ENCODE assay signal across 19 cellular contexts in the genomic region with DNA sequence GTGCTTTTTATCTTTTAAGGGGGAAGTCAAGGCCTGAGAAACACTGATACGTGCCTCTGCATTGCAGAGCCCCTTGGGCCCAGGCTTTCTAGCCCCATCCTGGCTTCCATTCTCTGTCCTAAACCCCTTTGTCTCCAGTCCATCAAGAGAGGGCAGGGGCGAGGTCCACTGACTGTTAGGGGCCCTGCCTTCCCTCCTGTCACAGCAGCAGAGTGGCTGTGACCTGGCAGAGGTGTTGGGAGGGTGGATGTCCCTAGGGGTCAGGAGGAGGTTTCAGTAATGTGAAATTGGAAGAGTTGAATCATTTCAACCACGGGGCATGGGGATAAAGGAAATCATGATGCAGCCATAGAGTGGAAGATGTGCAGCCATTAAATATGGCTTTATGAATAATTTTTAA.
"Had no signal": no experiment of that assay in that cellular context is flagged by ENCODE, and none has a peak within 500 bp of the region (broad histone marks: within the 10 kb centered on the region; RNA-seq: fewer than 3 reads in every experiment).

No MANE protein-coding gene starts in this region.

- H3K36me3 Mint-ChIP-seq: naive thymus-derived CD8-positive, alpha-beta T cell had no signal

- H3K36me3 ChIP-seq: gastroesophageal sphincter, heart left ventricle, suprapubic skin, transverse colon had no signal

- H3K9me3 ChIP-seq: gastroesophageal sphincter, heart left ventricle, suprapubic skin, transverse colon had no signal

- H3K27me3 Mint-ChIP-seq: activated CD4-positive, alpha-beta memory T cell treated with anti-CD3 and anti-CD28 coated beads, Interleukin-2, amount 10 ng/mL, durations not matched to agents 7 days and 5 days had no signal

- ATAC-seq: activated T-cell treated with anti-CD3 and anti-CD28 coated beads, Interleukin-2, amount 50 U/mL, for 4 hours; esophagus mucosa; gastroesophageal sphincter; heart left ventricle; naive thymus-derived CD8-positive, alpha-beta T cell had no signal

- H3K27ac ChIP-seq: gastroesophageal sphincter, heart left ventricle, suprapubic skin, transverse colon had no signal

- H3K4me3 Mint-ChIP-seq: activated CD4-positive, alpha-beta memory T cell treated with anti-CD3 and anti-CD28 coated beads, Interleukin-2, amount 10 ng/mL, durations not matched to agents 7 days and 5 days; activated T-cell treated with anti-CD3 and anti-CD28 coated beads, Interleukin-2, amount 50 U/mL, for 4 hours; naive thymus-derived CD8-positive, alpha-beta T cell had no signal

- DNase-seq: activated CD4-positive, alpha-beta memory T cell treated with anti-CD3 and anti-CD28 coated beads, Interleukin-2, amount 10 ng/mL, durations not matched to agents 7 days and 5 days; activated CD4-positive, alpha-beta T cell treated with anti-CD3 and anti-CD28 coated beads for 4 hours; activated effector memory CD4-positive, alpha-beta T cell treated with anti-CD3 and anti-CD28 coated beads, Interleukin-2, amount 50 U/mL, for 16 hours; activated naive CD4-positive, alpha-beta T cell treated with anti-CD3 and anti-CD28 coated beads, Interleukin-2, amount 50 U/mL, for 16 hours; activated T-cell treated with anti-CD3 and anti-CD28 coated beads, Interleukin-2, amount 50 U/mL, for 4 hours; cerebellar nuclear complex; effector CD4-positive, alpha-beta T cell; mesendoderm; naive thymus-derived CD8-positive, alpha-beta T cell; occipital lobe; stimulated activated CD4-positive, alpha-beta T cell treated with anti-CD3 and anti-CD28 coated beads, Interleukin-12 subunit alpha, Interleukin-12 subunit beta, amount 100 ng/mL, for 4 hours; stimulated activated CD4-positive, alpha-beta T cell treated with anti-CD3 and anti-CD28 coated beads, Interleukin-1b, Interleukin-23, amount 100 ng/mL, for 48 hours; stimulated activated CD8-positive, alpha-beta memory T cell treated with anti-CD3 and anti-CD28 coated beads, Interleukin-4, amount 100 ng/mL, for 48 hours; stimulated activated naive CD4-positive, alpha-beta T cell treated with Interleukin-2 at 50 U/mL for 16 hours; transverse colon had no signal

- H3K4me3 ChIP-seq: gastroesophageal sphincter, heart left ventricle, suprapubic skin, transverse colon had no signal

- H3K9me3 Mint-ChIP-seq: activated CD4-positive, alpha-beta memory T cell treated with anti-CD3 and anti-CD28 coated beads, Interleukin-2, amount 10 ng/mL, durations not matched to agents 7 days and 5 days; activated T-cell treated with anti-CD3 and anti-CD28 coated beads, Interleukin-2, amount 50 U/mL, for 4 hours; naive thymus-derived CD8-positive, alpha-beta T cell had no signal

- H3K27me3 ChIP-seq: gastroesophageal sphincter, heart left ventricle, suprapubic skin, transverse colon had no signal

- H3K27ac Mint-ChIP-seq: activated CD4-positive, alpha-beta memory T cell treated with anti-CD3 and anti-CD28 coated beads, Interleukin-2, amount 10 ng/mL, durations not matched to agents 7 days and 5 days; naive thymus-derived CD8-positive, alpha-beta T cell had no signal
